ENCODE assay signal across 21 cellular contexts in genomic region chr11:12094872-12095800, GRCh38. TPM values are rescaled to one million over a fixed set of nuclear protein-coding genes. Genes with fewer than 3 reads are reported as not detected.
A peak's percentile ranks its signal among the peaks of the same experiment; 100 is the strongest.
DNase-seq lines count a peak whose midpoint lies in the region; ATAC-seq, FAIRE-seq and TF ChIP-seq lines count a peak whose summit lies in the region.
"Had no signal": no experiment of that assay in that cellular context is flagged by ENCODE, and none has a peak within 500 bp of the region (broad histone marks: within the 10 kb centered on the region; RNA-seq: fewer than 3 reads in every experiment).

No MANE protein-coding gene starts in this region.

- FAIRE-seq in GM12892 (lab: Jason Lieb, UNC) = no peak
- FAIRE-seq: endometrium had no signal

- no peaks in the 10 kb centered on the region for H3K9me3 Mint-ChIP-seq in endothelial cell (ENCODE audit: unreplicated experiment)
- H3K9me3 Mint-ChIP-seq: activated T-cell treated with anti-CD3 and anti-CD28 coated beads, Interleukin-2, amount 50 U/mL, for 4 hours; stimulated activated naive CD8-positive, alpha-beta T cell treated with anti-CD3 and anti-CD28 coated beads, Interleukin-15, Interleukin-2, amounts not matched to agents 100 ng/mL and 50 ng/mL, for 24 hours had no signal

- no peak overlapping the region for H3K4me3 Mint-ChIP-seq in endothelial cell (ENCODE audit: unreplicated experiment)
- H3K4me3 Mint-ChIP-seq: activated T-cell treated with anti-CD3 and anti-CD28 coated beads, Interleukin-2, amount 50 U/mL, for 4 hours; stimulated activated naive CD8-positive, alpha-beta T cell treated with anti-CD3 and anti-CD28 coated beads, Interleukin-15, Interleukin-2, amounts not matched to agents 100 ng/mL and 50 ng/mL, for 24 hours had no signal

- no peaks in the 10 kb centered on the region for H3K27me3 ChIP-seq in testis
- H3K27me3 ChIP-seq: BLaER1 treated with 17β-estradiol and CSF1 and Interleukin-3, amounts not matched to agents 10 nM and 100 nM had no signal

- 49 to 57% methylated on average over 11 of the region's 11 CpGs for WGBS in testis, 2 donors

- DNase-seq in NCI-H146 (lab: John Stamatoyannopoulos, UW) = peak; percentile 34
- no peak for DNase-seq in NCI-H146 treated with DMSO at 0.1 percent for 48 hours (lab: John Stamatoyannopoulos, UW; ENCODE audit: unreplicated experiment)
- DNase-seq in NCI-H345 (lab: John Stamatoyannopoulos, UW) = peak; percentile 68
- no peak for DNase-seq in endothelial cell (ENCODE audit: low spot score)
- peak; percentile 78 for DNase-seq in testis
- DNase-seq in left ventricle myocardium superior = no peak
- DNase-seq in GM12892 (ENCODE audit: insufficient read length) = no peak
- DNase-seq: activated CD4-positive, alpha-beta T cell treated with anti-CD3 and anti-CD28 coated beads, Interleukin-2, amount 50 U/mL, for 4 hours; activated T-cell treated with anti-CD3 and anti-CD28 coated beads, Interleukin-2, amount 50 U/mL, for 4 hours; DND-41; Karpas-422; midbrain; NCI-H1930; T-helper 9 cell had no signal

- H3K27ac Mint-ChIP-seq in endothelial cell (ENCODE audit: unreplicated experiment) = peak overlapping the region; percentile 22
- H3K27ac Mint-ChIP-seq: stimulated activated naive CD8-positive, alpha-beta T cell treated with anti-CD3 and anti-CD28 coated beads, Interleukin-15, Interleukin-2, amounts not matched to agents 100 ng/mL and 50 ng/mL, for 24 hours had no signal

- H3K9me3 ChIP-seq in testis = no peaks in the 10 kb centered on the region
- H3K9me3 ChIP-seq: BLaER1 treated with 17β-estradiol and CSF1 and Interleukin-3, amounts not matched to agents 10 nM and 100 nM; HAP-1 had no signal

- no peak for TF ChIP-seq CTCF in endothelial cell (IDR thresholded peaks at IDR 0.05; ENCODE audit: unreplicated experiment)
- no peak for TF ChIP-seq CTCF in testis (IDR thresholded peaks at IDR 0.05)

- peaks cover 32% of the 10 kb centered on the region for H3K4me1 ChIP-seq in testis
- H3K4me1 ChIP-seq: HAP-1 had no signal

- H3K27me3 Mint-ChIP-seq in endothelial cell (ENCODE audit: unreplicated experiment) = peaks cover 7% of the 10 kb centered on the region

- intact Hi-C loops in testis (cut with DNase I; ENCODE audit: low total_unique reads) (no loop called here), left ventricle myocardium superior (cut with micrococcal nuclease) (no loop called here)

- H3K36me3 Mint-ChIP-seq in endothelial cell (ENCODE audit: low read depth, unreplicated experiment) = no peaks in the 10 kb centered on the region

- H3K27ac ChIP-seq in testis = peak overlapping the region; percentile 53 to 64
- H3K27ac ChIP-seq: 22Rv1; BLaER1 treated with 17β-estradiol and CSF1 and Interleukin-3, amounts not matched to agents 10 nM and 100 nM had no signal

- no peaks in the 10 kb centered on the region for H3K36me3 ChIP-seq in testis (ENCODE audit: low read depth, missing control alignments)
- H3K36me3 ChIP-seq: BLaER1 treated with 17β-estradiol and CSF1 and Interleukin-3, amounts not matched to agents 10 nM and 100 nM; HAP-1 had no signal

- no peak for ATAC-seq in left ventricle myocardium superior
- no peak for ATAC-seq in HG02571 (IDR thresholded peaks at IDR 0.05; ENCODE audit: unreplicated experiment)
- ATAC-seq: activated T-cell treated with anti-CD3 and anti-CD28 coated beads, Interleukin-2, amount 50 U/mL, for 4 hours had no signal

- no peak overlapping the region for H3K4me3 ChIP-seq in testis
- H3K4me3 ChIP-seq: BLaER1 treated with 17β-estradiol and CSF1 and Interleukin-3, amounts not matched to agents 10 nM and 100 nM; HAP-1; smooth muscle cell had no signal

- H3K4me1 Mint-ChIP-seq in endothelial cell (ENCODE audit: unreplicated experiment) = peaks cover 39% of the 10 kb centered on the region

- no peak for TF ChIP-seq POLR2A in testis (IDR thresholded peaks at IDR 0.05)
- no peak for TF ChIP-seq POLR2A in GM12892 (IDR thresholded peaks at IDR 0.05; ENCODE audit: low read depth, low read length)

RNA-seq across cellular contexts. Expression of gene MICAL2, which starts 15.3 kb away (rescaled TPM):
- total RNA-seq in endothelial cell (ENCODE audit: unreplicated experiment) (21.7 TPM), testis (100 to 1,000 TPM; 401 to 461 TPM), left ventricle myocardium superior (57.1 TPM)
- 224 TPM for polyA plus RNA-seq in testis (ENCODE audit: insufficient read depth, low read depth, low replicate concordance)
- polyA plus RNA-seq in GM12892 (2012; ENCODE audit: missing spikeins) = 1.1 TPM

Comparison
In these comparisons a context has a peak if more than half of its experiments do, and no peak if none do; other contexts are left out.
1. DNase-seq: peak in NCI-H146 (single experiment), NCI-H345 (single experiment) and testis (single experiment); none in NCI-H146 treated with DMSO at 0.1 percent for 48 hours (single experiment), endothelial cell (single experiment), left ventricle myocardium superior (single experiment) and GM12892 (single experiment).